16 cellular contexts compared by ENCODE assay signal in genomic region chr17:8366231-8366630, GRCh38. TPM values are rescaled to one million over a fixed set of nuclear protein-coding genes. Genes with fewer than 3 reads are reported as not detected.
DNase-seq lines count a peak whose midpoint lies in the region; ATAC-seq, FAIRE-seq and TF ChIP-seq lines count a peak whose summit lies in the region.
"Had no signal": no experiment of that assay in that cellular context is flagged by ENCODE, and none has a peak within 500 bp of the region (broad histone marks: within the 10 kb centered on the region; RNA-seq: fewer than 3 reads in every experiment).

No MANE protein-coding gene starts in this region.

- H3K9me1 ChIP-seq in endothelial cell of umbilical vein (replicated peaks; ENCODE audit: control insufficient read depth, extremely low read depth, insufficient read depth, low read length), result no peaks in the 10 kb centered on the region

- H3K4me3 ChIP-seq in AG04450 (ENCODE audit: low read depth, low read length) (no peak overlapping the region), endothelial cell of umbilical vein (replicated peaks in 1 of 3; ENCODE audit: insufficient read depth in 1 of 3, low read depth in 1 of 3, low read length in 3 of 3) (no peak overlapping the region), lung (no peak overlapping the region)
- H3K4me3 ChIP-seq: BLaER1 had no signal

- TF ChIP-seq POLR2A in endothelial cell of umbilical vein (IDR thresholded peaks at IDR 0.05; ENCODE audit: low read depth, low read length), result no peak

- no TSS peak for BruUV-seq in endothelial cell of umbilical vein (replicated peaks; lab: Mats Ljungman, UMichigan)

- peaks cover 29% of the 10 kb centered on the region for H3K4me1 ChIP-seq in endothelial cell of umbilical vein (ENCODE audit: control insufficient read depth, extremely low read depth, insufficient read depth, low read length)
- H3K4me1 ChIP-seq in lung (ENCODE audit: control insufficient read depth in 2 of 2, insufficient read depth in 2 of 2, low read length in 2 of 2), result peaks cover 9 to 16% of the 10 kb centered on the region in 2 donors
- H3K4me1 ChIP-seq: BLaER1 had no signal

- no peaks in the 10 kb centered on the region for H3K9me3 ChIP-seq in AG04450 (ENCODE audit: control insufficient read depth, insufficient read depth, low read length)
- no peaks in the 10 kb centered on the region for H3K9me3 ChIP-seq in endothelial cell of umbilical vein (replicated peaks; ENCODE audit: control insufficient read depth, insufficient read depth, low read length)
- no peaks in the 10 kb centered on the region for H3K9me3 ChIP-seq in lung (ENCODE audit: control insufficient read depth in 2 of 2, insufficient read depth in 1 of 2, low read length in 1 of 2)
- H3K9me3 ChIP-seq: BLaER1 had no signal

- ATAC-seq in lung (ENCODE audit: insufficient read depth, low FRiP score) (peak; percentile 36), GM19463 (IDR thresholded peaks at IDR 0.05; ENCODE audit: unreplicated experiment) (no peak), HG02763 (IDR thresholded peaks at IDR 0.05; ENCODE audit: unreplicated experiment) (no peak)
- ATAC-seq: activated CD8-positive, alpha-beta T cell treated with anti-CD3 and anti-CD28 coated beads, Interleukin-2, amount 10 ng/mL, durations not matched to agents 7 days and 5 days; naive thymus-derived CD8-positive, alpha-beta T cell had no signal

- in situ Hi-C loops in G401 (cut with HindIII; ENCODE audit: low sequenced_read_pairs), result no loop called here

- no peaks in the 10 kb centered on the region for H3K27me3 ChIP-seq in AG04450 (ENCODE audit: control insufficient read depth, insufficient read depth, low read length)
- H3K27me3 ChIP-seq in endothelial cell of umbilical vein (ENCODE audit: control insufficient read depth in 2 of 2, insufficient read depth in 2 of 2, low read length in 2 of 2), result no peaks in the 10 kb centered on the region
- no peaks in the 10 kb centered on the region for H3K27me3 ChIP-seq in lung (ENCODE audit: control insufficient read depth, insufficient read depth)
- H3K27me3 ChIP-seq: BLaER1 had no signal

- FAIRE-seq in endothelial cell of umbilical vein (lab: Jason Lieb, UNC), result peak; percentile 96
- FAIRE-seq: urothelium cell line had no signal

- dilution Hi-C loops in endothelial cell of umbilical vein (cut with MboI; ENCODE audit: extremely low pct_ligation_motif_present, low sequenced_read_pairs), result no loop called here

- DNase-seq in AG04450 (ENCODE audit: low read depth, low spot score), result peak; percentile 44
- peak; percentile 49 for DNase-seq in NCI-H226
- peak; percentile 91 for DNase-seq in endothelial cell of umbilical vein (ENCODE audit: low read depth, low spot score)
- DNase-seq in lung (ENCODE audit: low spot score), result no peak
- DNase-seq in central memory CD4-positive, alpha-beta T cell, result no peak
- DNase-seq in G401 (ENCODE audit: low spot score), result no peak
- DNase-seq: activated CD8-positive, alpha-beta T cell treated with anti-CD3 and anti-CD28 coated beads, Interleukin-2, amount 10 ng/mL, durations not matched to agents 7 days and 5 days; activated naive CD4-positive, alpha-beta T cell treated with anti-CD3 and anti-CD28 coated beads, Interleukin-2, amount 50 U/mL, for 16 hours; GDM1; naive thymus-derived CD8-positive, alpha-beta T cell; NCI-H1694 treated with DMSO at 0.1 percent for 48 hours had no signal

- no peaks in the 10 kb centered on the region for H4K20me1 ChIP-seq in endothelial cell of umbilical vein (replicated peaks; ENCODE audit: control insufficient read depth, extremely low read depth, insufficient read depth, low read length)
- H4K20me1 ChIP-seq: BLaER1 had no signal

- POLR2A ChIA-PET in AG04450 (lab: Yijun Ruan, JAX) (no interaction called here), endothelial cell of umbilical vein (lab: Charles Lee) (no interaction called here)

- CTCF ChIA-PET in AG04450 (lab: Charles Lee), result no interaction called here
- CTCF ChIA-PET in endothelial cell of umbilical vein (lab: Charles Lee), result no interaction called here

- no peak overlapping the region for H2AFZ ChIP-seq in endothelial cell of umbilical vein (ENCODE audit: low read depth, low read length)

- peak overlapping the region; percentile 43 for H3K9ac ChIP-seq in endothelial cell of umbilical vein (replicated peaks; ENCODE audit: extremely low read depth, insufficient read depth, low read length)
- H3K9ac ChIP-seq: BLaER1 had no signal

- intact Hi-C loops in endothelial cell of umbilical vein (cut with micrococcal nuclease), result no loop called here

- no peak for TF ChIP-seq CTCF in AG04450 (IDR thresholded peaks at IDR 0.05; ENCODE audit: low read depth, low read length)
- TF ChIP-seq CTCF in endothelial cell of umbilical vein (IDR thresholded peaks at IDR 0.05; ENCODE audit: extremely low read depth in 1 of 2, insufficient read depth in 1 of 2, low read depth in 1 of 2, low read length in 2 of 2), result no peak
- TF ChIP-seq CTCF in lung (IDR thresholded peaks at IDR 0.05; ENCODE audit: control extremely low read depth, extremely low read depth), result no peak

- WGBS in lung, 2 donors, result 55 to 71% methylated on average over 2 of the region's 2 CpGs

- H3K4me2 ChIP-seq in endothelial cell of umbilical vein (ENCODE audit: insufficient read depth, low read length), result peak overlapping the region; percentile 44
- H3K4me2 ChIP-seq: BLaER1 had no signal

- H3K79me2 ChIP-seq in endothelial cell of umbilical vein (ENCODE audit: control insufficient read depth, insufficient read depth, low read length), result no peaks in the 10 kb centered on the region

- peaks cover 4 to 10% of the 10 kb centered on the region in 2 experiments for H3K36me3 ChIP-seq in endothelial cell of umbilical vein (ENCODE audit: control insufficient read depth in 2 of 2, extremely low read depth in 1 of 2, insufficient read depth in 2 of 2, low read length in 2 of 2)
- peaks cover 6 to 16% of the 10 kb centered on the region in 2 donors for H3K36me3 ChIP-seq in lung (ENCODE audit: control insufficient read depth in 2 of 2, insufficient read depth in 2 of 2, low read length in 2 of 2)

- H3K27ac ChIP-seq in AG04450 (ENCODE audit: low read depth, low read length) (no peak overlapping the region), endothelial cell of umbilical vein (ENCODE audit: insufficient read depth, low read depth, low read length) (peak overlapping the region; percentile 87), lung (ENCODE audit: low read depth in 1 of 2, low read length in 1 of 2) (peak overlapping the region in 1 of 2 donors; percentile 54)
- H3K27ac ChIP-seq: BLaER1 had no signal

RNA-seq across cellular contexts. Expression of gene RPL26, which starts 16.8 kb away (rescaled TPM):
- polyA plus RNA-seq in AG04450 (2011; rRNA removed), result 3,841 and 4,830 TPM in 2 replicates
- 736 and 892 TPM in 2 replicates for polyA minus RNA-seq in AG04450 (2011; rRNA and poly(A)+ RNA removed)
- 1,739 and 1,805 TPM in 2 replicates for total RNA-seq in endothelial cell of umbilical vein
- 1,647 and 2,229 TPM in 2 replicates for polyA plus RNA-seq in endothelial cell of umbilical vein
- 4,690 and 4,845 TPM in 2 replicates for polyA plus RNA-seq in endothelial cell of umbilical vein (2011; cell fraction: cytosol; rRNA removed)
- 903 and 1,219 TPM in 2 replicates for polyA plus RNA-seq in endothelial cell of umbilical vein (2011; cell fraction: nucleus; rRNA removed)
- polyA plus RNA-seq in endothelial cell of umbilical vein (2012), result 4,011 and 4,836 TPM in 2 replicates
- polyA minus RNA-seq in endothelial cell of umbilical vein, result 754 and 865 TPM in 2 replicates
- polyA minus RNA-seq in endothelial cell of umbilical vein (2011; cell fraction: cytosol; rRNA and poly(A)+ RNA removed), result 648 TPM
- 131 and 136 TPM in 2 replicates for polyA minus RNA-seq in endothelial cell of umbilical vein (2011; cell fraction: nucleus; rRNA and poly(A)+ RNA removed)
- total RNA-seq in lung, result 1,000 to 10,000 TPM; 1,016 to 2,549 TPM
- 1,000 to 10,000 TPM; 2,664 to 2,820 TPM for polyA plus RNA-seq in lung
- 3,963 and 5,110 TPM in 2 replicates for total RNA-seq in G401 (2014; rRNA removed; shearing (Covaris generic))

RNA-seq across cellular contexts. Expression of gene ODF4, which starts 26.6 kb away (rescaled TPM):
- polyA plus RNA-seq in AG04450 (2011; rRNA removed), result not detected in 2 replicates
- polyA minus RNA-seq in AG04450 (2011; rRNA and poly(A)+ RNA removed), result not detected in 2 replicates
- total RNA-seq in endothelial cell of umbilical vein, result not detected in 2 replicates
- polyA plus RNA-seq in endothelial cell of umbilical vein, result not detected in 2 replicates
- polyA plus RNA-seq in endothelial cell of umbilical vein (2011; cell fraction: cytosol; rRNA removed), result not detected in 2 replicates
- not detected in 2 replicates for polyA plus RNA-seq in endothelial cell of umbilical vein (2011; cell fraction: nucleus; rRNA removed)
- not detected in 2 replicates for polyA plus RNA-seq in endothelial cell of umbilical vein (2012)
- polyA minus RNA-seq in endothelial cell of umbilical vein, result not detected in 2 replicates
- polyA minus RNA-seq in endothelial cell of umbilical vein (2011; cell fraction: cytosol; rRNA and poly(A)+ RNA removed), result not detected
- not detected in 2 replicates for polyA minus RNA-seq in endothelial cell of umbilical vein (2011; cell fraction: nucleus; rRNA and poly(A)+ RNA removed)
- not detected for total RNA-seq in lung
- not detected for polyA plus RNA-seq in lung
- not detected in 2 replicates for total RNA-seq in G401 (2014; rRNA removed; shearing (Covaris generic))
- total RNA-seq: activated CD8-positive, alpha-beta T cell treated with anti-CD3 and anti-CD28 coated beads, Interleukin-2, amount 10 ng/mL, durations not matched to agents 7 days and 5 days; HT-29; naive thymus-derived CD8-positive, alpha-beta T cell had no signal
- polyA plus RNA-seq: naive thymus-derived CD8-positive, alpha-beta T cell had no signal

RNA-seq across cellular contexts. Expression of gene RNF222, which starts 31.4 kb away (rescaled TPM):
- polyA plus RNA-seq in AG04450 (2011; rRNA removed) (not detected in 2 replicates), endothelial cell of umbilical vein (not detected in 2 replicates), lung (not detected)
- polyA minus RNA-seq in AG04450 (2011; rRNA and poly(A)+ RNA removed), result not detected in 2 replicates
- total RNA-seq in endothelial cell of umbilical vein (not detected in 2 replicates), lung (not detected)
- not detected in 2 replicates for polyA plus RNA-seq in endothelial cell of umbilical vein (2011; cell fraction: cytosol; rRNA removed)
- not detected in 2 replicates for polyA plus RNA-seq in endothelial cell of umbilical vein (2011; cell fraction: nucleus; rRNA removed)
- polyA plus RNA-seq in endothelial cell of umbilical vein (2012), result not detected in 2 replicates
- polyA minus RNA-seq in endothelial cell of umbilical vein, result not detected in 2 replicates
- polyA minus RNA-seq in endothelial cell of umbilical vein (2011; cell fraction: cytosol; rRNA and poly(A)+ RNA removed), result not detected
- polyA minus RNA-seq in endothelial cell of umbilical vein (2011; cell fraction: nucleus; rRNA and poly(A)+ RNA removed), result not detected in 2 replicates
- 0.03 TPM in 1 of 2 replicates, not detected in the other for total RNA-seq in G401 (2014; rRNA removed; shearing (Covaris generic))
- total RNA-seq: HT-29 had no signal

RNA-seq across cellular contexts. Expression of gene ARHGEF15, which starts 56.2 kb away (rescaled TPM):
- polyA plus RNA-seq in AG04450 (2011; rRNA removed) (not detected in 2 replicates), endothelial cell of umbilical vein (119 and 355 TPM in 2 replicates), lung (10 to 100 TPM; 10.1 to 17.2 TPM)
- polyA minus RNA-seq in AG04450 (2011; rRNA and poly(A)+ RNA removed), result not detected in 2 replicates
- total RNA-seq in endothelial cell of umbilical vein (78.6 and 108 TPM in 2 replicates), lung (10 to 100 TPM; 29.7 to 30.8 TPM)
- 70.1 and 83.6 TPM in 2 replicates for polyA plus RNA-seq in endothelial cell of umbilical vein (2011; cell fraction: cytosol; rRNA removed)
- 116 and 181 TPM in 2 replicates for polyA plus RNA-seq in endothelial cell of umbilical vein (2011; cell fraction: nucleus; rRNA removed)
- polyA plus RNA-seq in endothelial cell of umbilical vein (2012), result 56.7 and 63.8 TPM in 2 replicates
- 43.0 and 51.1 TPM in 2 replicates for polyA minus RNA-seq in endothelial cell of umbilical vein
- not detected for polyA minus RNA-seq in endothelial cell of umbilical vein (2011; cell fraction: cytosol; rRNA and poly(A)+ RNA removed)
- polyA minus RNA-seq in endothelial cell of umbilical vein (2011; cell fraction: nucleus; rRNA and poly(A)+ RNA removed), result 35.5 and 37.5 TPM in 2 replicates
- 4.6 and 5.6 TPM in 2 replicates for total RNA-seq in G401 (2014; rRNA removed; shearing (Covaris generic))
- total RNA-seq: activated CD8-positive, alpha-beta T cell treated with anti-CD3 and anti-CD28 coated beads, Interleukin-2, amount 10 ng/mL, durations not matched to agents 7 days and 5 days; HT-29; naive thymus-derived CD8-positive, alpha-beta T cell had no signal
- polyA plus RNA-seq: naive thymus-derived CD8-positive, alpha-beta T cell had no signal

Comparison
In these comparisons a context has a peak if more than half of its experiments do, and no peak if none do; other contexts are left out.
1. DNase-seq: peak in AG04450 (single experiment), NCI-H226 (single experiment) and endothelial cell of umbilical vein (single experiment); none in lung (single experiment), central memory CD4-positive, alpha-beta T cell (single experiment) and G401 (single experiment).